ENCODE assay signal across 8 cellular contexts in genomic region chr6:24666097-24666615, GRCh38.
DNase-seq lines count a peak whose midpoint lies in the region; ATAC-seq and TF ChIP-seq lines count a peak whose summit lies in the region.

No MANE protein-coding gene starts in this region.

- peaks cover 28% of the 10 kb centered on the region for H3K36me3 ChIP-seq in neuron (ENCODE audit: insufficient read depth, low read length)

- H3K27me3 ChIP-seq in neuron (ENCODE audit: insufficient read depth, low read length): no peaks in the 10 kb centered on the region

- DNase-seq in LNCaP clone FGC (ENCODE audit: low read depth) (no peak), foreskin fibroblast (peak; percentile 26 to 57), OCI-M2 (lab: John Stamatoyannopoulos, UW; ENCODE audit: unreplicated experiment) (no peak), retina (no peak)
- DNase-seq in activated T-helper 1 cell treated with anti-CD3 and anti-CD28 coated beads, Interleukin-2, amount 50 U/mL, for 16 hours (ENCODE audit: low read depth in 1 of 2, low spot score in 1 of 2): peak; percentile 11 to 13

- H2AFZ ChIP-seq in neuron (ENCODE audit: low read depth, low read length): peak overlapping the region; percentile 74

- H3K4me3 ChIP-seq in GM08714 (ENCODE audit: low read length) (peak overlapping the region; percentile 95), LNCaP clone FGC (ENCODE audit: low read depth, low read length) (peak overlapping the region; percentile 94), foreskin fibroblast (ENCODE audit: low read depth in 1 of 2, low read length in 2 of 2) (peak overlapping the region; percentile 99 to 100), neuron (ENCODE audit: low read length) (peak overlapping the region; percentile 91)

- H3K9me3 ChIP-seq in neuron (ENCODE audit: low read length): peaks cover 2% of the 10 kb centered on the region

- H3K4me1 ChIP-seq in neuron (ENCODE audit: insufficient read depth, low read length): peaks cover 19% of the 10 kb centered on the region

- ATAC-seq in GM21786 (IDR thresholded peaks at IDR 0.05; ENCODE audit: unreplicated experiment): peak; percentile 25

- TF ChIP-seq CTCF in LNCaP clone FGC (IDR thresholded peaks at IDR 0.05; ENCODE audit: control insufficient read depth, extremely low read depth, insufficient read depth): no peak
- no peak for TF ChIP-seq CTCF in foreskin fibroblast (IDR thresholded peaks at IDR 0.05; ENCODE audit: low read depth, low read length)

Comparison
In these comparisons a context has a peak if more than half of its experiments do, and no peak if none do; other contexts are left out.
1. DNase-seq: peak in activated T-helper 1 cell treated with anti-CD3 and anti-CD28 coated beads, Interleukin-2, amount 50 U/mL, for 16 hours (2 of 2) and foreskin fibroblast (2 of 2); none in LNCaP clone FGC (single experiment), OCI-M2 (single experiment) and retina (single experiment).
2. Peak in every context shown above with its lines, with median percentiles within 50 percentile points of each other: H3K4me3 ChIP-seq.